17 cellular contexts compared by ENCODE assay signal in genomic region chr15:31278056-31278445, GRCh38. TPM values are rescaled to one million over a fixed set of nuclear protein-coding genes. Genes with fewer than 3 reads are reported as not detected.
DNase-seq lines count a peak whose midpoint lies in the region; ATAC-seq lines count a peak whose summit lies in the region.
"Had no signal": no experiment of that assay in that cellular context is flagged by ENCODE, and none has a peak within 500 bp of the region (broad histone marks: within the 10 kb centered on the region; RNA-seq: fewer than 3 reads in every experiment).

No MANE protein-coding gene starts in this region.

- WGBS in neuronal stem cell (ENCODE audit: extremely low coverage in 2 of 2, insufficient read length in 2 of 2, insufficient replicate concordance in 1 of 2), 2 donors, result no CpG with 5 or more reads among the region's 6 CpGs

- H3K27me3 ChIP-seq in neuronal stem cell (ENCODE audit: control insufficient read depth in 3 of 3, insufficient read depth in 3 of 3, low read depth in 1 of 3, low read length in 3 of 3), result no peaks in the 10 kb centered on the region
- H3K27me3 ChIP-seq in HAP-1 (ENCODE audit: low read depth), result no peaks in the 10 kb centered on the region

- H3K4ac ChIP-seq in neuronal stem cell (ENCODE audit: low read length), result no peak overlapping the region

- H3K36me3 ChIP-seq in neuronal stem cell (replicated peaks in 1 of 2; ENCODE audit: control insufficient read depth in 2 of 2, insufficient read depth in 2 of 2, low read length in 2 of 2) (no peaks in the 10 kb centered on the region), HAP-1 (replicated peaks) (no peaks in the 10 kb centered on the region)
- H3K36me3 ChIP-seq: thoracic aorta had no signal

- H3K4me1 Mint-ChIP-seq in activated T-helper 2 cell treated with anti-CD3 and anti-CD28 coated beads, Interferon-gamma antibody, Interleukin-2, Interleukin-4, amounts not matched to agents 10 μg/mL and 5 μg/mL and 100 μg/mL, durations not matched to agents 14 hours and 24 hours and 36 hours (ENCODE audit: low read depth), result peaks cover 7% of the 10 kb centered on the region

- no peak overlapping the region for H2BK12ac ChIP-seq in neuronal stem cell (ENCODE audit: low read length)

- no peak overlapping the region for H3K4me2 ChIP-seq in neuronal stem cell (ENCODE audit: insufficient read depth, low read length, poor library complexity, severe bottlenecking)

- no peak overlapping the region for H4K91ac ChIP-seq in neuronal stem cell (ENCODE audit: low read depth, low read length, poor library complexity)

- H2BK5ac ChIP-seq in neuronal stem cell (ENCODE audit: low read length), result no peak overlapping the region

- H3K18ac ChIP-seq in neuronal stem cell (ENCODE audit: low read length), result no peak overlapping the region

- H2BK15ac ChIP-seq in neuronal stem cell (ENCODE audit: low read length), result no peak overlapping the region

- no peak overlapping the region for H3K27ac Mint-ChIP-seq in activated T-helper 2 cell treated with anti-CD3 and anti-CD28 coated beads, Interferon-gamma antibody, Interleukin-2, Interleukin-4, amounts not matched to agents 10 μg/mL and 5 μg/mL and 100 μg/mL, durations not matched to agents 14 hours and 24 hours and 36 hours

- H3K9me3 Mint-ChIP-seq in activated T-helper 2 cell treated with anti-CD3 and anti-CD28 coated beads, Interferon-gamma antibody, Interleukin-2, Interleukin-4, amounts not matched to agents 10 μg/mL and 5 μg/mL and 100 μg/mL, durations not matched to agents 14 hours and 24 hours and 36 hours, result no peaks in the 10 kb centered on the region
- H3K9me3 Mint-ChIP-seq: nephron progenitor cell had no signal

- intact Hi-C loops in activated T-helper 2 cell treated with anti-CD3 and anti-CD28 coated beads, Interferon-gamma antibody, Interleukin-2, Interleukin-4, amounts not matched to agents 10 μg/mL and 5 μg/mL and 100 μg/mL, durations not matched to agents 14 hours and 24 hours and 36 hours (cut with micrococcal nuclease), result no loop called here

- peak; percentile 1 for DNase-seq in stimulated activated CD4-positive, alpha-beta T cell treated with anti-CD3 and anti-CD28 coated beads, Interleukin-4, amount 100 ng/mL, for 24 hours
- no peak for DNase-seq in stimulated activated CD4-positive, alpha-beta T cell treated with anti-CD3 and anti-CD28 coated beads, Interleukin-1b, Interleukin-23, amount 100 ng/mL, for 48 hours
- DNase-seq in activated T-helper 2 cell treated with anti-CD3 and anti-CD28 coated beads, Interferon-gamma antibody, Interleukin-2, Interleukin-4, amounts not matched to agents 10 μg/mL and 5 μg/mL and 100 μg/mL, durations not matched to agents 14 hours and 24 hours and 36 hours (ENCODE audit: low spot score), result peak; percentile 4
- DNase-seq in neuronal stem cell (ENCODE audit: low spot score), result no peak
- DNase-seq in SIG-M5 (lab: John Stamatoyannopoulos, UW), result no peak
- DNase-seq in HAP-1 (ENCODE audit: low spot score in 2 of 2), result no peak
- no peak for DNase-seq in HK-2 (ENCODE audit: unreplicated experiment)
- DNase-seq: activated naive CD4-positive, alpha-beta T cell treated with Interleukin-2 at 50 U/mL for 16 hours; Calu3; dermis blood vessel endothelial cell; mesenchymal stem cell; NCI-H2029 treated with DMSO at 0.1 percent for 48 hours; nephron progenitor cell; retina had no signal

- peak overlapping the region; percentile 9 for H3K14ac ChIP-seq in neuronal stem cell (ENCODE audit: low read length)

- no peak overlapping the region for H2BK120ac ChIP-seq in neuronal stem cell (ENCODE audit: low read depth, low read length)

- H3K9me3 ChIP-seq in neuronal stem cell (replicated peaks in 1 of 2; ENCODE audit: control insufficient read depth in 2 of 2, insufficient read depth in 1 of 2, low read depth in 1 of 2, low read length in 2 of 2) (no peaks in the 10 kb centered on the region), HAP-1 (no peaks in the 10 kb centered on the region)
- H3K9me3 ChIP-seq: thoracic aorta had no signal

- H3K4me1 ChIP-seq in neuronal stem cell (ENCODE audit: control insufficient read depth in 2 of 2, insufficient read depth in 1 of 2, low read depth in 1 of 2, low read length in 2 of 2) (peaks cover 2 to 9% of the 10 kb centered on the region in 2 donors), HAP-1 (no peaks in the 10 kb centered on the region)

- in situ Hi-C loops in HAP-1 (cut with MboI; ENCODE audit: low sequenced_read_pairs), result no loop called here

- no peaks in the 10 kb centered on the region for H3K36me3 Mint-ChIP-seq in activated T-helper 2 cell treated with anti-CD3 and anti-CD28 coated beads, Interferon-gamma antibody, Interleukin-2, Interleukin-4, amounts not matched to agents 10 μg/mL and 5 μg/mL and 100 μg/mL, durations not matched to agents 14 hours and 24 hours and 36 hours (ENCODE audit: low read depth)

- no peak overlapping the region for H2AK5ac ChIP-seq in neuronal stem cell (ENCODE audit: low read depth, low read length)

- no peak for ATAC-seq in GM18520 (IDR thresholded peaks at IDR 0.05; ENCODE audit: unreplicated experiment)
- ATAC-seq: Panc1 had no signal

- H3K4me3 ChIP-seq in neuronal stem cell (ENCODE audit: low read length in 2 of 2) (no peak overlapping the region), HAP-1 (no peak overlapping the region)
- H3K4me3 ChIP-seq: thoracic aorta had no signal

- no peak overlapping the region for H3K23ac ChIP-seq in neuronal stem cell (ENCODE audit: low read depth, low read length, poor library complexity)

- no peak overlapping the region for H4K8ac ChIP-seq in neuronal stem cell (ENCODE audit: low read depth, low read length)

- no peak overlapping the region for H2AFZ ChIP-seq in neuronal stem cell (ENCODE audit: low read length)

- no peak overlapping the region for H3K4me3 Mint-ChIP-seq in activated T-helper 2 cell treated with anti-CD3 and anti-CD28 coated beads, Interferon-gamma antibody, Interleukin-2, Interleukin-4, amounts not matched to agents 10 μg/mL and 5 μg/mL and 100 μg/mL, durations not matched to agents 14 hours and 24 hours and 36 hours (ENCODE audit: low read depth)
- H3K4me3 Mint-ChIP-seq: nephron progenitor cell had no signal

- no peak overlapping the region for H3K9ac ChIP-seq in neuronal stem cell (ENCODE audit: low read depth, low read length, poor library complexity)

- H3K27ac ChIP-seq in neuronal stem cell (replicated peaks; ENCODE audit: low read length), result no peak overlapping the region
- H3K27ac ChIP-seq: thoracic aorta had no signal

- no peaks in the 10 kb centered on the region for H3K79me1 ChIP-seq in neuronal stem cell (ENCODE audit: low read depth, low read length)

- H3K27me3 Mint-ChIP-seq in activated T-helper 2 cell treated with anti-CD3 and anti-CD28 coated beads, Interferon-gamma antibody, Interleukin-2, Interleukin-4, amounts not matched to agents 10 μg/mL and 5 μg/mL and 100 μg/mL, durations not matched to agents 14 hours and 24 hours and 36 hours (ENCODE audit: low read depth), result no peaks in the 10 kb centered on the region

RNA-seq across cellular contexts. Expression of gene KLF13, which starts 48.6 kb away (rescaled TPM):
- total RNA-seq in activated T-helper 2 cell treated with anti-CD3 and anti-CD28 coated beads, Interferon-gamma antibody, Interleukin-2, Interleukin-4, amounts not matched to agents 10 μg/mL and 5 μg/mL and 100 μg/mL, durations not matched to agents 14 hours and 24 hours and 36 hours, result 127 and 132 TPM in 2 replicates
- polyA plus RNA-seq in neuronal stem cell (2013, experiment 1 of 2), result 42.9 TPM
- 42.1 TPM for polyA plus RNA-seq in neuronal stem cell (2013, experiment 2 of 2)

Comparison
In these comparisons a context has a peak if more than half of its experiments do, and no peak if none do; other contexts are left out.
1. DNase-seq: peak in stimulated activated CD4-positive, alpha-beta T cell treated with anti-CD3 and anti-CD28 coated beads, Interleukin-4, amount 100 ng/mL, for 24 hours (single experiment) and activated T-helper 2 cell treated with anti-CD3 and anti-CD28 coated beads, Interferon-gamma antibody, Interleukin-2, Interleukin-4, amounts not matched to agents 10 μg/mL and 5 μg/mL and 100 μg/mL, durations not matched to agents 14 hours and 24 hours and 36 hours (single experiment); none in stimulated activated CD4-positive, alpha-beta T cell treated with anti-CD3 and anti-CD28 coated beads, Interleukin-1b, Interleukin-23, amount 100 ng/mL, for 48 hours (single experiment), neuronal stem cell (single experiment), SIG-M5 (single experiment), HAP-1 (0 of 2) and HK-2 (single experiment).